Comparison of ENCODE assay signal across 14 cellular contexts in genomic region chr16:82715160-82715559, GRCh38.
A peak's percentile ranks its signal among the peaks of the same experiment; 100 is the strongest.
DNase-seq lines count a peak whose midpoint lies in the region; ATAC-seq and TF ChIP-seq lines count a peak whose summit lies in the region.
"Had no signal": no experiment of that assay in that cellular context is flagged by ENCODE, and none has a peak within 500 bp of the region (broad histone marks: within the 10 kb centered on the region; RNA-seq: fewer than 3 reads in every experiment).

No MANE protein-coding gene starts in this region.

- H3K36me3 ChIP-seq in heart left ventricle (no peaks in the 10 kb centered on the region), gastrocnemius medialis (no peaks in the 10 kb centered on the region), gastroesophageal sphincter (no peaks in the 10 kb centered on the region)

- TF ChIP-seq POLR2A in heart left ventricle (IDR thresholded peaks at IDR 0.05) (no peak), gastrocnemius medialis (IDR thresholded peaks at IDR 0.05) (no peak), gastroesophageal sphincter (IDR thresholded peaks at IDR 0.05) (no peak)

- TF ChIP-seq CTCF in heart left ventricle (IDR thresholded peaks at IDR 0.05) (no peak), gastrocnemius medialis (IDR thresholded peaks at IDR 0.05 in 4 of 5, conservative IDR thresholded peaks at IDR 0.05 in 1 of 5) (no peak), gastroesophageal sphincter (IDR thresholded peaks at IDR 0.05) (no peak)

- no peaks in the 10 kb centered on the region for H3K9me3 ChIP-seq in heart left ventricle
- no peaks in the 10 kb centered on the region for H3K9me3 ChIP-seq in right cardiac atrium (ENCODE audit: control insufficient read depth, low read length)
- no peaks in the 10 kb centered on the region for H3K9me3 ChIP-seq in gastrocnemius medialis
- H3K9me3 ChIP-seq in gastroesophageal sphincter = no peaks in the 10 kb centered on the region
- H3K9me3 ChIP-seq: Caco-2 had no signal

- in situ Hi-C loops in gastrocnemius medialis (cut with MboI; ENCODE audit: low sequenced_read_pairs in 4 of 4) = no loop called here

- H3K4me3 ChIP-seq in heart left ventricle (no peak overlapping the region), right cardiac atrium (ENCODE audit: low read length) (no peak overlapping the region), gastrocnemius medialis (no peak overlapping the region), gastroesophageal sphincter (no peak overlapping the region)
- H3K4me3 ChIP-seq: GM23338 had no signal

- DNase-seq in NCI-H748 (lab: John Stamatoyannopoulos, UW; ENCODE audit: unreplicated experiment) (peak; percentile 33), NCI-H748 treated with DMSO at 0.1 percent for 48 hours (lab: John Stamatoyannopoulos, UW) (no peak), heart left ventricle (peak in 2 of 5 donors; percentile 33 to 34), right cardiac atrium (no peak), gastrocnemius medialis (no peak)
- no peak for DNase-seq in activated CD8-positive, alpha-beta memory T cell treated with anti-CD3 and anti-CD28 coated beads, Interleukin-2, amount 50 U/mL, for 4 hours
- DNase-seq: Caco-2; CD8-positive, alpha-beta memory T cell; DMS53; H7 had no signal

- H3K27ac ChIP-seq in heart left ventricle (peak overlapping the region; percentile 51 to 86 (median 75)), right cardiac atrium (ENCODE audit: low read length) (peak overlapping the region; percentile 90), gastrocnemius medialis (peak overlapping the region; percentile 71 to 77 (median 74)), gastroesophageal sphincter (no peak overlapping the region)
- H3K27ac ChIP-seq: 22Rv1 had no signal

- WGBS in heart left ventricle, 4 donors = 60 to 81% (median 76%) methylated on average over 8 of the region's 8 CpGs
- whole genome bisulfite sequencing in right cardiac atrium = 77% methylated on average over 8 of the region's 8 CpGs
- WGBS in gastroesophageal sphincter (ENCODE audit: low coverage in 1 of 2), 2 donors = 90 to 95% methylated on average over 5 to 8 of the region's 8 CpGs

- ATAC-seq in heart left ventricle (peak in 2 of 4 donors; percentile 41 to 42), right cardiac atrium (no peak), gastrocnemius medialis (no peak), gastroesophageal sphincter (no peak), GM19467 (IDR thresholded peaks at IDR 0.05; ENCODE audit: unreplicated experiment) (no peak)
- ATAC-seq: GM23338 had no signal

- H3K4me1 ChIP-seq in heart left ventricle (peaks cover 0 to 39% (median 25%) of the 10 kb centered on the region in 12 donors), right cardiac atrium (ENCODE audit: control insufficient read depth, insufficient read depth, low read length) (peaks cover 19% of the 10 kb centered on the region), gastrocnemius medialis (peaks cover 36% of the 10 kb centered on the region in 2 donors), gastroesophageal sphincter (peaks cover 0 to 12% (median 0%) of the 10 kb centered on the region in 3 donors)
- H3K4me1 ChIP-seq: Caco-2 had no signal

- TF ChIP-seq EP300 in gastroesophageal sphincter (IDR thresholded peaks at IDR 0.05) = no peak

- intact Hi-C loops in heart left ventricle (cut with DNase I) (loop anchor here in 1 of 10 donors (5.0 kb wide), 1 partner anchor 88 kb away; the partner anchor contains the start of gene CDH13), right cardiac atrium (cut with DNase I) (loop anchor here in 1 of 4 donors (10.0 kb wide), 1 partner anchor 80 kb away; no protein-coding TSS in a partner anchor), gastrocnemius medialis (cut with DNase I; ENCODE audit: low total_unique reads) (loop anchor here (1.0 kb wide), 2 partner anchors 15 to 54 kb away; no protein-coding TSS in a partner anchor)

- H3K27me3 ChIP-seq in heart left ventricle (no peaks in the 10 kb centered on the region), right cardiac atrium (ENCODE audit: control insufficient read depth, insufficient read depth) (no peaks in the 10 kb centered on the region), gastrocnemius medialis (no peaks in the 10 kb centered on the region), gastroesophageal sphincter (no peaks in the 10 kb centered on the region)

Comparison
In these comparisons a context has a peak if more than half of its experiments do, and no peak if none do; other contexts are left out.
1. H3K27ac ChIP-seq: peak in heart left ventricle (12 of 12), right cardiac atrium (single experiment) and gastrocnemius medialis (4 of 4); none in gastroesophageal sphincter (0 of 4).